Comparison of ENCODE assay signal across 19 cellular contexts in the genomic region with DNA sequence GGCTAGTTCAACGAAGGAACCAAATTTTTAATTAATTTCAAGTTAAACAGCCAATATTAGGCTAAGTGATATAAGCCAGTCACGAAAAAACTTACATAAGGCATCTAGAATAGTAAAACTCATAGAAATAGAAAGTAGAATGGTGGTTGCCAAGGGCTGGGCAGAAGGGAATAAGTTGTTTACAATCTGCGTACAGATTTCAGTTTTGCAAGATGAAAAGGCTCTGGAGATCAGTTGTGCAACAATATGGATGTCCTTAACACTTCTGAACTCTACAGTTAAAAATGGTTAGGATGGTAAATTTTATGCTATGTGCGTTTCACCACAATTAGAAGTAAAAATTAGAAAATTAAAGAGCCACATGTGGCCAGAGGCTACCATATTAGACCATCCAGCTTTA. TPM values are rescaled to one million over a fixed set of nuclear protein-coding genes. Genes with fewer than 3 reads are reported as not detected.
DNase-seq lines count a peak whose midpoint lies in the region; ATAC-seq and TF ChIP-seq lines count a peak whose summit lies in the region.
"Had no signal": no experiment of that assay in that cellular context is flagged by ENCODE, and none has a peak within 500 bp of the region (broad histone marks: within the 10 kb centered on the region; RNA-seq: fewer than 3 reads in every experiment).

No MANE protein-coding gene starts in this region.

- H3K27ac ChIP-seq in GM23248 (no peak overlapping the region), right cardiac atrium (ENCODE audit: low read length) (peak overlapping the region; percentile 51), stomach (peak overlapping the region in 3 of 5 donors; percentile 5 to 47 (median 41))
- H3K27ac ChIP-seq: PC-9, thyroid gland had no signal

- no peak overlapping the region for H2AFZ ChIP-seq in GM23248
- H2AFZ ChIP-seq: PC-9 had no signal

- no peak for TF ChIP-seq POLR2A in stomach (IDR thresholded peaks at IDR 0.05)

- in situ Hi-C loops in GM23248 (cut with MboI) = no loop called here

- H3K9me2 ChIP-seq in GM23248 (ENCODE audit: insufficient read depth) = no peaks in the 10 kb centered on the region

- H3K4me3 ChIP-seq in GM23248 (peak overlapping the region; percentile 36; the same call in 1 of the 2 replicates), choroid plexus epithelial cell (ENCODE audit: low read depth, low read length) (no peak overlapping the region), right cardiac atrium (ENCODE audit: low read length) (peak overlapping the region; percentile 5), stomach (peak overlapping the region in 1 of 4 donors; percentile 19)
- H3K4me3 ChIP-seq: lung, PC-9, thyroid gland had no signal

- POLR2A ChIA-PET in activated CD4-positive, alpha-beta memory T cell treated with anti-CD3 and anti-CD28 coated beads for 36 hours (lab: Charles Lee) = no interaction called here

- no peaks in the 10 kb centered on the region for H3K9me3 Mint-ChIP-seq in activated CD4-positive, alpha-beta memory T cell treated with anti-CD3 and anti-CD28 coated beads for 36 hours
- H3K9me3 Mint-ChIP-seq in glutamatergic neuron (ENCODE audit: unreplicated experiment) (no peaks in the 10 kb centered on the region), endothelial cell (ENCODE audit: unreplicated experiment) (no peaks in the 10 kb centered on the region)
- H3K9me3 Mint-ChIP-seq: activated T-helper 17 cell treated with anti-CD3 and anti-CD28 coated beads, Interleukin-2, amount 50 U/mL, for 72 hours; CD4-positive, alpha-beta T cell; naive B cell had no signal

- intact Hi-C loops in right cardiac atrium (cut with DNase I) (no loop called here), stomach (cut with DNase I; ENCODE audit: low total_unique reads) (no loop called here), left colon (cut with DNase I, micrococcal nuclease) (no loop called here)
- intact Hi-C loops in activated CD4-positive, alpha-beta memory T cell treated with anti-CD3 and anti-CD28 coated beads for 36 hours (cut with micrococcal nuclease) = no loop called here

- no peak overlapping the region for H3K27ac Mint-ChIP-seq in activated CD4-positive, alpha-beta memory T cell treated with anti-CD3 and anti-CD28 coated beads for 36 hours
- H3K27ac Mint-ChIP-seq in glutamatergic neuron (ENCODE audit: unreplicated experiment) (no peak overlapping the region), endothelial cell (ENCODE audit: unreplicated experiment) (no peak overlapping the region)
- H3K27ac Mint-ChIP-seq: activated T-helper 17 cell treated with anti-CD3 and anti-CD28 coated beads, Interleukin-2, amount 50 U/mL, for 72 hours; CD4-positive, alpha-beta T cell; naive B cell had no signal

- H3F3A ChIP-seq in GM23248 (ENCODE audit: insufficient read depth) = no peaks in the 10 kb centered on the region

- H3K4me1 ChIP-seq in GM23248 (ENCODE audit: insufficient read depth) = peaks cover 6% of the 10 kb centered on the region; the same call in 1 of the 2 replicates
- no peaks in the 10 kb centered on the region for H3K4me1 ChIP-seq in right cardiac atrium (ENCODE audit: control insufficient read depth, insufficient read depth, low read length)
- H3K4me1 ChIP-seq in stomach = peaks cover 0 to 41% (median 12%) of the 10 kb centered on the region in 4 donors
- H3K4me1 ChIP-seq: thyroid gland had no signal

- peak overlapping the region; percentile 8 for H3K4me2 ChIP-seq in GM23248 (ENCODE audit: unreplicated experiment)
- H3K4me2 ChIP-seq: PC-9 had no signal

- no peaks in the 10 kb centered on the region for H3K4me1 Mint-ChIP-seq in activated CD4-positive, alpha-beta memory T cell treated with anti-CD3 and anti-CD28 coated beads for 36 hours (ENCODE audit: low read depth)
- H3K4me1 Mint-ChIP-seq in glutamatergic neuron (ENCODE audit: low read depth, unreplicated experiment) (peaks cover 4% of the 10 kb centered on the region), endothelial cell (ENCODE audit: unreplicated experiment) (peaks cover 13% of the 10 kb centered on the region)
- H3K4me1 Mint-ChIP-seq: activated T-helper 17 cell treated with anti-CD3 and anti-CD28 coated beads, Interleukin-2, amount 50 U/mL, for 72 hours had no signal

- 0 out of 2 replicates have a peak, but pooled peaks cover 8% of the 10 kb centered on the region for H4K20me1 ChIP-seq in GM23248 (ENCODE audit: insufficient read depth)

- H3K79me2 ChIP-seq in GM23248 (ENCODE audit: insufficient read depth) = peaks cover 100% of the 10 kb centered on the region

- ATAC-seq in right cardiac atrium (peak in 1 of 2 donors; percentile 62), left colon (no peak)
- ATAC-seq: activated T-helper 17 cell treated with anti-CD3 and anti-CD28 coated beads, Interleukin-2, amount 50 U/mL, for 72 hours had no signal

- H3K36me3 ChIP-seq in GM23248 (ENCODE audit: low read depth) (no peaks in the 10 kb centered on the region), stomach (no peaks in the 10 kb centered on the region)
- H3K36me3 ChIP-seq: thyroid gland had no signal

- H3K27me3 Mint-ChIP-seq in activated CD4-positive, alpha-beta memory T cell treated with anti-CD3 and anti-CD28 coated beads for 36 hours = peaks cover 14% of the 10 kb centered on the region
- H3K27me3 Mint-ChIP-seq in glutamatergic neuron (ENCODE audit: unreplicated experiment) (peaks cover 2% of the 10 kb centered on the region), endothelial cell (ENCODE audit: unreplicated experiment) (no peaks in the 10 kb centered on the region)
- H3K27me3 Mint-ChIP-seq: naive B cell had no signal

- H3K36me3 Mint-ChIP-seq in activated CD4-positive, alpha-beta memory T cell treated with anti-CD3 and anti-CD28 coated beads for 36 hours = no peaks in the 10 kb centered on the region
- H3K36me3 Mint-ChIP-seq in glutamatergic neuron (ENCODE audit: unreplicated experiment) = no peaks in the 10 kb centered on the region
- H3K36me3 Mint-ChIP-seq in endothelial cell (ENCODE audit: low read depth, unreplicated experiment) = no peaks in the 10 kb centered on the region
- H3K36me3 Mint-ChIP-seq: naive B cell had no signal

- no peak overlapping the region for H3K4me3 Mint-ChIP-seq in activated CD4-positive, alpha-beta memory T cell treated with anti-CD3 and anti-CD28 coated beads for 36 hours
- H3K4me3 Mint-ChIP-seq in glutamatergic neuron (ENCODE audit: unreplicated experiment) (no peak overlapping the region), endothelial cell (ENCODE audit: unreplicated experiment) (no peak overlapping the region)
- H3K4me3 Mint-ChIP-seq: activated T-helper 17 cell treated with anti-CD3 and anti-CD28 coated beads, Interleukin-2, amount 50 U/mL, for 72 hours; CD4-positive, alpha-beta T cell had no signal

- TF ChIP-seq CTCF in choroid plexus epithelial cell (conservative IDR thresholded peaks at IDR 0.05; ENCODE audit: low read depth, low read length) (no peak), stomach (IDR thresholded peaks at IDR 0.05) (no peak), glutamatergic neuron (IDR thresholded peaks at IDR 0.05; ENCODE audit: partially characterized antibody, unreplicated experiment) (no peak), endothelial cell (IDR thresholded peaks at IDR 0.05; ENCODE audit: unreplicated experiment) (no peak)

- CTCF ChIA-PET in activated CD4-positive, alpha-beta memory T cell treated with anti-CD3 and anti-CD28 coated beads for 36 hours (lab: Charles Lee) = interaction anchor here (2.3 kb wide), 1 partner anchor 86 kb away, joined by 6 read pairs; no protein-coding TSS in a partner anchor

- H3K9me3 ChIP-seq in GM23248 (ENCODE audit: low read depth) (no peaks in the 10 kb centered on the region), right cardiac atrium (ENCODE audit: control insufficient read depth, low read length) (no peaks in the 10 kb centered on the region), stomach (no peaks in the 10 kb centered on the region)
- H3K9me3 ChIP-seq: thyroid gland had no signal

- no peak for TF ChIP-seq EP300 in stomach (IDR thresholded peaks at IDR 0.05)

- H3K9ac ChIP-seq in GM23248 = no peak overlapping the region

- 40 to 47% methylated on average over 4 of the region's 4 CpGs for WGBS in GM23248 (ENCODE audit: low coverage in 1 of 2, low lambda C conversion rate in 2 of 2, missing lambda C conversion rate in 2 of 2), 2 experiments
- 66% methylated on average over 4 of the region's 4 CpGs for WGBS in right cardiac atrium
- WGBS in stomach, 5 donors = 64 to 82% (median 78%) methylated on average over 4 of the region's 4 CpGs

- H3K27me3 ChIP-seq in GM23248 (replicated peaks; ENCODE audit: insufficient read depth) (no peaks in the 10 kb centered on the region), right cardiac atrium (ENCODE audit: control insufficient read depth, insufficient read depth) (no peaks in the 10 kb centered on the region), stomach (no peaks in the 10 kb centered on the region)
- H3K27me3 ChIP-seq: thyroid gland had no signal

- peak; percentile 22 for DNase-seq in GM23248
- peak; percentile 43 for DNase-seq in choroid plexus epithelial cell (ENCODE audit: low read depth)
- DNase-seq in right cardiac atrium = no peak
- DNase-seq in stomach = no peak
- DNase-seq in activated CD4-positive, alpha-beta memory T cell treated with anti-CD3 and anti-CD28 coated beads for 36 hours = no peak
- DNase-seq in glutamatergic neuron = no peak
- no peak for DNase-seq in left colon
- DNase-seq in endothelial cell (ENCODE audit: low spot score) = no peak
- DNase-seq: activated CD4-positive, CD25-positive, alpha-beta regulatory T cell treated with anti-CD3 and anti-CD28 coated beads, Interleukin-2, amount 50 U/mL, for 72 hours; CD4-positive, alpha-beta T cell; DMS79 treated with DMSO at 0.1 percent for 48 hours; naive B cell; NCI-H1417; NCI-H2171; NCI-H82; PC-9; thyroid gland had no signal

RNA-seq across cellular contexts. Expression of gene SCRN1, which starts 13.3 kb away (rescaled TPM):
- 80.0 and 82.2 TPM in 2 replicates for total RNA-seq in GM23248 (2014; rRNA removed; shearing (Covaris generic))
- polyA plus RNA-seq in GM23248 (2016; fragmentation: Nextera tagmentation; extraction: Ambion mirVana) = 57.6 and 58.8 TPM in 2 replicates
- 10 to 100 TPM; 28.7 to 30.9 (median 29.4) TPM for total RNA-seq in right cardiac atrium
- polyA plus RNA-seq in right cardiac atrium = 10.1 TPM
- total RNA-seq in stomach = 10 to 100 TPM in 4 of 5 donors, under 1 TPM in 1; 0.87 to 57.2 (median 37.1) TPM
- polyA plus RNA-seq in stomach = 10 to 100 TPM; 11.7 to 16.8 (median 14.5) TPM
- total RNA-seq in activated CD4-positive, alpha-beta memory T cell treated with anti-CD3 and anti-CD28 coated beads for 36 hours = 1 to 10 TPM; 1.6 to 2.1 TPM
- total RNA-seq in glutamatergic neuron (ENCODE audit: unreplicated experiment) = 168 TPM
- total RNA-seq in left colon = 10 to 100 TPM in 1 of 2 donors, 1 to 10 TPM in 1; 9.6 to 13.4 TPM
- 64.4 TPM for total RNA-seq in endothelial cell (ENCODE audit: unreplicated experiment)

RNA-seq across cellular contexts. Expression of gene FKBP14, which starts 50.2 kb away (rescaled TPM):
- 28.3 and 31.8 TPM in 2 replicates for total RNA-seq in GM23248 (2014; rRNA removed; shearing (Covaris generic))
- polyA plus RNA-seq in GM23248 (2016; fragmentation: Nextera tagmentation; extraction: Ambion mirVana) (50.7 and 50.8 TPM in 2 replicates), right cardiac atrium (3.8 TPM), stomach (1 to 10 TPM; 1.4 to 3.2 (median 2.6) TPM)
- total RNA-seq in right cardiac atrium (10 to 100 TPM; 11.8 to 23.6 (median 13.8) TPM), stomach (10 to 100 TPM in 3 of 5 donors, 1 to 10 TPM in 1, under 1 TPM in 1; 0.29 to 45.2 (median 11.1) TPM), glutamatergic neuron (ENCODE audit: unreplicated experiment) (6.8 TPM), left colon (10 to 100 TPM in 1 of 2 donors, 1 to 10 TPM in 1; 8.8 to 10.3 TPM), endothelial cell (ENCODE audit: unreplicated experiment) (15.1 TPM)
- 1 to 10 TPM; 6.3 to 7.9 TPM for total RNA-seq in activated CD4-positive, alpha-beta memory T cell treated with anti-CD3 and anti-CD28 coated beads for 36 hours

RNA-seq across cellular contexts. Expression of gene PLEKHA8, which starts 51.9 kb away (rescaled TPM):
- 10.3 and 15.3 TPM in 2 replicates for total RNA-seq in GM23248 (2014; rRNA removed; shearing (Covaris generic))
- 4.5 and 4.7 TPM in 2 replicates for polyA plus RNA-seq in GM23248 (2016; fragmentation: Nextera tagmentation; extraction: Ambion mirVana)
- total RNA-seq in right cardiac atrium = 1 to 10 TPM; 3.8 to 5.6 (median 4.6) TPM
- 1.7 TPM for polyA plus RNA-seq in right cardiac atrium
- total RNA-seq in stomach = 10 to 100 TPM in 2 of 5 donors, 1 to 10 TPM in 3; 4.9 to 18.5 (median 8.5) TPM
- 1 to 10 TPM; 2.2 to 3.0 (median 2.9) TPM for polyA plus RNA-seq in stomach
- 10 to 100 TPM in 1 of 2 experiments, 1 to 10 TPM in 1; 9.4 to 10.1 TPM for total RNA-seq in activated CD4-positive, alpha-beta memory T cell treated with anti-CD3 and anti-CD28 coated beads for 36 hours
- total RNA-seq in glutamatergic neuron (ENCODE audit: unreplicated experiment) = 57.9 TPM
- 10 to 100 TPM; 12.4 to 13.6 TPM for total RNA-seq in left colon
- 43.8 TPM for total RNA-seq in endothelial cell (ENCODE audit: unreplicated experiment)

Comparison
In these comparisons a context has a peak if more than half of its experiments do, and no peak if none do; other contexts are left out.
1. DNase-seq: peak in GM23248 (single experiment) and choroid plexus epithelial cell (single experiment); none in right cardiac atrium (0 of 3), stomach (single experiment), activated CD4-positive, alpha-beta memory T cell treated with anti-CD3 and anti-CD28 coated beads for 36 hours (single experiment), glutamatergic neuron (single experiment), left colon (0 of 2) and endothelial cell (single experiment).